2 cellular contexts compared by ENCODE assay signal in the genomic region with DNA sequence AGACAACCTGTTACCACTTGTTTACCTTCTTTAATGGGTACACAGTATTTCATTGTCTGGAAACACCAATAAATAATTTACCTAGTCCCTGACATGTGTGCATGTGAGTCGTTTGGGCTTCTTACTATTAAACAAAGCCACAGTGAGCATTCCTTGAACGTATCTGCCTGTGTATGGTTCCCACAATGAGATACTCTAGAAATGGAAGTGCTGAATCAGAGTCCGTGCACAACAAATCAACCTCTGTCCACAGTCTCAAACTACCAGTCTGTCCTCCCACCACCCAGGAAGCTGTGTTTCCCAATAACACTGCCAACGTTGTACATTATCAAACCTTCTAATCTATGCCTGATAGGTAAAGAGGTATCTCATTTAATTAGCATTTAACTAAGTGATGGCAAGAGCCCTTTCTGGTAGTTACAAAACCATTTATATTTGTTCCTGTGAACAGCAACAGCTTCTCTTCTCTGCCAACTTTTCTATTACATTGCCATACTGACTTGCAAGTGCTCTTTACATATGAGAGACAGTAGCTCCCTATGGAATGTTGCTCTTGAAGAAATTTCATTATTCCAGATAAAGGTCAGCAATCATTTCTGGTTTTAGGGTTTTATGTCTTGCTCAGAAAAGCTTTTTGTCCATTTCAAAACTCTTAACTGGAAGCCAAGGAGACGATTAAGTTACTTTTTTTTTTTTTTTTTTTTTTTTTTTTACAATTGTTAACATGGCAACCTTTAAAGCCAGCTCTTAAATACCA.
A peak's percentile ranks its signal among the peaks of the same experiment; 100 is the strongest.
TF ChIP-seq lines count a peak whose summit lies in the region.

No MANE protein-coding gene starts in this region.

TF ChIP-seq in A549, 52 proteins besides CTCF, POLR2A, EP300 and RAD21:
- no peak for TF ChIP-seq ZC3H11A (IDR thresholded peaks at IDR 0.05)
- no peak for TF ChIP-seq CHD4 (IDR thresholded peaks at IDR 0.05; ENCODE audit: borderline replicate concordance)
- TF ChIP-seq RARB (CRISPR knock-in tag; IDR thresholded peaks at IDR 0.05), result no peak
- TF ChIP-seq FOSB (CRISPR knock-in tag; IDR thresholded peaks at IDR 0.05), result 0 out of 2 replicates have a peak, but pooled peaks have one; percentile 40
- TF ChIP-seq KDM5A (IDR thresholded peaks at IDR 0.05), result no peak
- no peak for TF ChIP-seq JUNB (IDR thresholded peaks at IDR 0.05)

TF ChIP-seq in GM23338, 12 proteins besides CTCF, POLR2A, EP300 and RAD21:
- TF ChIP-seq NANOG (IDR thresholded peaks at IDR 0.05; ENCODE audit: borderline replicate concordance) (no peak), CREB1 (CRISPR knock-in tag; IDR thresholded peaks at IDR 0.05; ENCODE audit: low read depth) (no peak)
- TF ChIP-seq, protein P1, sequence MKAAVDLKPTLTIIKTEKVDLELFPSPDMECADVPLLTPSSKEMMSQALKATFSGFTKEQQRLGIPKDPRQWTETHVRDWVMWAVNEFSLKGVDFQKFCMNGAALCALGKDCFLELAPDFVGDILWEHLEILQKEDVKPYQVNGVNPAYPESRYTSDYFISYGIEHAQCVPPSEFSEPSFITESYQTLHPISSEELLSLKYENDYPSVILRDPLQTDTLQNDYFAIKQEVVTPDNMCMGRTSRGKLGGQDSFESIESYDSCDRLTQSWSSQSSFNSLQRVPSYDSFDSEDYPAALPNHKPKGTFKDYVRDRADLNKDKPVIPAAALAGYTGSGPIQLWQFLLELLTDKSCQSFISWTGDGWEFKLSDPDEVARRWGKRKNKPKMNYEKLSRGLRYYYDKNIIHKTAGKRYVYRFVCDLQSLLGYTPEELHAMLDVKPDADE (IDR thresholded peaks at IDR 0.05), result no peak
